ENCODE assay signal across 11 cellular contexts in the genomic region with DNA sequence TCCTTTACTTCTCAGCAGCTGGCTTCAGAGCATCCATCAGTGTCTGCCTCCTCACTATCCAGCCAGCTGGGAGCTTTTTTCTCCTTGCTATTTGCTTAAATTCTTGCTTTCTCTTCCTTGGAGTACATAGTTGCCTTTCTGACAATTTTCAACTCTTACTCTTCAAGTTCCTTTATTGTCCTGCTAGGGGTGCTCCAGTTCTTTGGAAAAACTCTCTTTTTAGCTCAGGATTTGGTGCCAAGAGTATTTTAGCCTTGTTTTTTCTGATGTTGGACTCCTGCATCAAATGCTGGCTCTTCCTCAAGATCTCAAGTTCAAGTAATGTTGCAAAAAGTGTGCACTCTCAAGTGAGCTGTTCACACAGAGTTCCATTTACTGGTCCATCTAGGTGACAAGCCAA.
DNase-seq lines count a peak whose midpoint lies in the region; ATAC-seq and TF ChIP-seq lines count a peak whose summit lies in the region.
"Had no signal": no experiment of that assay in that cellular context is flagged by ENCODE, and none has a peak within 500 bp of the region (broad histone marks: within the 10 kb centered on the region; RNA-seq: fewer than 3 reads in every experiment).

No MANE protein-coding gene starts in this region.

- H3K9me3 ChIP-seq in left ventricle myocardium inferior (replicated peaks) (no peaks in the 10 kb centered on the region), smooth muscle cell (replicated peaks; ENCODE audit: low read depth) (no peaks in the 10 kb centered on the region)

- H3K27me3 Mint-ChIP-seq in HFFc6 (ENCODE audit: insufficient read depth) (no peaks in the 10 kb centered on the region; the same call in 1 of the 2 replicates), brain (no peaks in the 10 kb centered on the region)

- intact Hi-C loops in left ventricle myocardium inferior (cut with micrococcal nuclease) = loop anchor here (5.0 kb wide), 1 partner anchor 323 kb away; no protein-coding TSS in a partner anchor

- H3K27ac ChIP-seq in left ventricle myocardium inferior (replicated peaks) = no peak overlapping the region
- no peak overlapping the region for H3K27ac ChIP-seq in smooth muscle cell (ENCODE audit: low read depth)

- H3K79me2 ChIP-seq in smooth muscle cell (ENCODE audit: low read depth) = no peaks in the 10 kb centered on the region

- no peak for DNase-seq in HFFc6
- no peak for DNase-seq in left ventricle myocardium inferior
- no peak for DNase-seq in smooth muscle cell (lab: John Stamatoyannopoulos, UW; ENCODE audit: unreplicated experiment)
- no peak for DNase-seq in NCI-H2029 treated with DMSO at 0.1 percent for 48 hours (lab: John Stamatoyannopoulos, UW)
- DNase-seq: activated naive CD4-positive, alpha-beta T cell; NCI-H2171 treated with DMSO at 0.1 percent for 48 hours had no signal

- H4K20me1 ChIP-seq in smooth muscle cell (ENCODE audit: low read depth) = no peaks in the 10 kb centered on the region

- H3K9me3 Mint-ChIP-seq in HFFc6 (no peaks in the 10 kb centered on the region), brain (peaks cover 0 to 2% (median 0%) of the 10 kb centered on the region in 5 experiments)
- H3K9me3 Mint-ChIP-seq: stimulated activated naive CD8-positive, alpha-beta T cell treated with anti-CD3 and anti-CD28 coated beads, Interleukin-15, Interleukin-2, amounts not matched to agents 100 ng/mL and 50 ng/mL, for 24 hours had no signal

- H3K36me3 ChIP-seq in left ventricle myocardium inferior (no peaks in the 10 kb centered on the region), smooth muscle cell (ENCODE audit: low read depth) (no peaks in the 10 kb centered on the region)

- H3K9ac ChIP-seq in smooth muscle cell (ENCODE audit: low read depth) = no peak overlapping the region

- H3K4me3 Mint-ChIP-seq in HFFc6 (no peak overlapping the region), brain (no peak overlapping the region)
- H3K4me3 Mint-ChIP-seq: stimulated activated naive CD8-positive, alpha-beta T cell treated with anti-CD3 and anti-CD28 coated beads, Interleukin-15, Interleukin-2, amounts not matched to agents 100 ng/mL and 50 ng/mL, for 24 hours had no signal

- no peak overlapping the region for H3K4me2 ChIP-seq in smooth muscle cell

- H3K27me3 ChIP-seq in left ventricle myocardium inferior (ENCODE audit: low read depth) (no peaks in the 10 kb centered on the region), smooth muscle cell (ENCODE audit: low read depth) (no peaks in the 10 kb centered on the region)

- no peak overlapping the region for H3K27ac Mint-ChIP-seq in HFFc6
- H3K27ac Mint-ChIP-seq in brain = peak overlapping the region in 1 of 5 experiments; percentile 9
- H3K27ac Mint-ChIP-seq: stimulated activated naive CD8-positive, alpha-beta T cell treated with anti-CD3 and anti-CD28 coated beads, Interleukin-15, Interleukin-2, amounts not matched to agents 100 ng/mL and 50 ng/mL, for 24 hours had no signal

- no peak overlapping the region for H2AFZ ChIP-seq in smooth muscle cell (ENCODE audit: low read depth)

- H3K4me3 ChIP-seq in left ventricle myocardium inferior (no peak overlapping the region), smooth muscle cell (no peak overlapping the region)

- H3K4me1 ChIP-seq in left ventricle myocardium inferior (peaks cover 8% of the 10 kb centered on the region), smooth muscle cell (ENCODE audit: low read depth) (no peaks in the 10 kb centered on the region)

- no peaks in the 10 kb centered on the region for H3K36me3 Mint-ChIP-seq in HFFc6 (ENCODE audit: low read depth)
- H3K36me3 Mint-ChIP-seq in brain = no peaks in the 10 kb centered on the region

- H3F3A ChIP-seq in smooth muscle cell (ENCODE audit: low read depth) = no peaks in the 10 kb centered on the region

- ATAC-seq in HG03280 (IDR thresholded peaks at IDR 0.05; ENCODE audit: unreplicated experiment) (no peak), HG02981 (IDR thresholded peaks at IDR 0.05; ENCODE audit: unreplicated experiment) (no peak), GM18868 (IDR thresholded peaks at IDR 0.05; ENCODE audit: unreplicated experiment) (no peak)

- no peaks in the 10 kb centered on the region for H3K4me1 Mint-ChIP-seq in HFFc6 (ENCODE audit: low read depth)
- no peaks in the 10 kb centered on the region for H3K4me1 Mint-ChIP-seq in brain

- peak; percentile 40; the same call in 1 of the 2 replicates for TF ChIP-seq CTCF in HFFc6 (IDR thresholded peaks at IDR 0.05)
- TF ChIP-seq CTCF in brain (conservative IDR thresholded peaks at IDR 0.05) = peak; percentile 54 to 58
- peak; percentile 75 for TF ChIP-seq CTCF in left ventricle myocardium inferior (IDR thresholded peaks at IDR 0.05; ENCODE audit: borderline replicate concordance)
- TF ChIP-seq CTCF in smooth muscle cell (IDR thresholded peaks at IDR 0.05; ENCODE audit: borderline replicate concordance, insufficient read depth, poor library complexity, severe bottlenecking) = peak; percentile 51
